In genomic region chr17:69070378-69071232, GRCh38 we compare ENCODE assay signal across 1 cellular context.
TF ChIP-seq lines count a peak whose summit lies in the region.
"Not testable (repeated sequence)": the region's sequence is repeated elsewhere in the genome, so short reads cannot be mapped to it uniquely, and the experiment has no call there.

No MANE protein-coding gene starts in this region.

TF ChIP-seq in HepG2, 621 proteins besides CTCF, POLR2A, EP300 and RAD21 (continued from another document):
- TF ChIP-seq SALL1 (CRISPR knock-in tag; IDR thresholded peaks at IDR 0.05) (peak; percentile 55), EEA1 (CRISPR knock-in tag; IDR thresholded peaks at IDR 0.05; ENCODE audit: borderline replicate concordance) (peak; percentile 57; the same call in 1 of the 2 replicates), ZSCAN21 (CRISPR knock-in tag; IDR thresholded peaks at IDR 0.05; ENCODE audit: borderline replicate concordance) (0 out of 2 replicates have a peak, but pooled peaks have one; percentile 41), THRA (CRISPR knock-in tag; IDR thresholded peaks at IDR 0.05; ENCODE audit: borderline replicate concordance) (peak; percentile 16; the same call in 1 of the 2 replicates), LCORL (CRISPR knock-in tag; IDR thresholded peaks at IDR 0.05) (0 out of 2 replicates have a peak, but pooled peaks have one; percentile 32), ZNF607 (CRISPR knock-in tag; IDR thresholded peaks at IDR 0.05; ENCODE audit: borderline replicate concordance) (peak; percentile 30; the same call in 1 of the 2 replicates), DZIP1 (CRISPR knock-in tag; IDR thresholded peaks at IDR 0.05) (0 out of 2 replicates have a peak, but pooled peaks have one; percentile 15), MAZ (CRISPR knock-in tag; IDR thresholded peaks at IDR 0.05; ENCODE audit: low read depth) (peak; percentile 19; the same call in 1 of the 2 replicates), ZNF737 (CRISPR knock-in tag; IDR thresholded peaks at IDR 0.05; ENCODE audit: borderline replicate concordance) (peak; percentile 29; the same call in 1 of the 2 replicates), ZNF280B (CRISPR knock-in tag; IDR thresholded peaks at IDR 0.05; ENCODE audit: borderline replicate concordance) (0 out of 2 replicates have a peak, but pooled peaks have one; percentile 45), ZNF567 (CRISPR knock-in tag; IDR thresholded peaks at IDR 0.05; ENCODE audit: borderline replicate concordance) (0 out of 2 replicates have a peak, but pooled peaks have one; percentile 25), FOXP4 (CRISPR knock-in tag; IDR thresholded peaks at IDR 0.05) (0 out of 2 replicates have a peak, but pooled peaks have one; percentile 27), ISL2 (CRISPR knock-in tag; IDR thresholded peaks at IDR 0.05) (peak; percentile 65; the same call in 1 of the 2 replicates), FOXP1 (CRISPR knock-in tag; IDR thresholded peaks at IDR 0.05) (peak; percentile 19; the same call in 1 of the 2 replicates), NFATC3 (CRISPR knock-in tag; IDR thresholded peaks at IDR 0.05) (peak; percentile 23; the same call in 1 of the 2 replicates), POGZ (CRISPR knock-in tag; IDR thresholded peaks at IDR 0.05) (peak; percentile 94), ZBTB4 (CRISPR knock-in tag; IDR thresholded peaks at IDR 0.05; ENCODE audit: borderline replicate concordance) (peak; percentile 91; the same call in 1 of the 2 replicates), PAXIP1 (CRISPR knock-in tag; conservative IDR thresholded peaks at IDR 0.05) (peak; percentile 22; the same call in 1 of the 2 replicates), ZNF564 (CRISPR knock-in tag; IDR thresholded peaks at IDR 0.05) (peak; percentile 42; the same call in 1 of the 2 replicates), HOXA3 (CRISPR knock-in tag; IDR thresholded peaks at IDR 0.05) (peak; percentile 52; the same call in 1 of the 2 replicates), ZNF276 (CRISPR knock-in tag; IDR thresholded peaks at IDR 0.05; ENCODE audit: low read depth) (0 out of 2 replicates have a peak, but pooled peaks have one; percentile 27)
- not testable (repeated sequence) for TF ChIP-seq LCORL (IDR thresholded peaks at IDR 0.05); MAZ (IDR thresholded peaks at IDR 0.05; ENCODE audit: borderline replicate concordance, low read depth, low read length); FOXP1 (IDR thresholded peaks at IDR 0.05)
